ENCODE assay signal across 1 cellular context in the genomic region with DNA sequence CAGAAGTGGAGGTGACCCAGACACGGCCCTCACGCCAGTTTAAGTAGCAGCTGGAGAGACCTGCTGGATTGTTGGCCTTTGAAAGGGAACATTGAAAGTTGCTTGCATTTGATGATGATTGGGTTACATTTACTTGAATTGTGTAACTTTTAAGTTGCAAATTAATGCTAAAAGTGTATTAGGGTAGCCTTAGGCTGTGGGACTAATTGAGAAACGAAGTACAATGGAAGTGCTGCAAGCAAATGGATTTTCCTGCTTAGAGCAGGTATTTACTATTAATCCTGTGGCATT.
TF ChIP-seq lines count a peak whose summit lies in the region.

No MANE protein-coding gene starts in this region.

TF ChIP-seq in H1, 55 proteins besides CTCF, POLR2A, EP300 and RAD21:
- TF ChIP-seq SP2 (IDR thresholded peaks at IDR 0.05; ENCODE audit: low read length), result no peak
